26 cellular contexts compared by ENCODE assay signal in the genomic region with DNA sequence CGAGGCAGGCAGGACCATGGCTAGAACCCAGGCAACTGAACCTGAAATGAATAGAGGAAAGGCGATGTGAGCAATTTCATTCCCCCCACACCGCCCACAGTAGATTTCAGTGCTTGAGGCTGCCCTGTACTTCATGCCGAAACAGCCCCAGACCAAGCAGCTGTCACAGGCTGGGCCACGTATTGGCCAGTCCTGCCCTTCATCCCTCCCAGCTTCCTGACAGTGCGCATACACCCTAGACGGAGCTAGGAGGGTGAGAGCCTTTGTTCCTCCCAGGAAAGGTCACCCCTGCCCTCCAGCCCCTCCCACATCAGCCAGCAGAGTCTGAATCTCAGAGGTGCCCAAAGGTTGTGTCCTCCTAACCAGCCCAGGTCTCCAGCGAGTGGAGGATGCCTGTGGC.
"Had no signal": no experiment of that assay in that cellular context is flagged by ENCODE, and none has a peak within 500 bp of the region (broad histone marks: within the 10 kb centered on the region; RNA-seq: fewer than 3 reads in every experiment).

No MANE protein-coding gene starts in this region.

- H3K4me3 Mint-ChIP-seq: activated naive CD4-positive, alpha-beta T cell treated with anti-CD3 and anti-CD28 coated beads, Interleukin-2, amount 10 ng/mL, durations not matched to agents 7 days and 5 days; activated naive CD8-positive, alpha-beta T cell treated with anti-CD3 and anti-CD28 coated beads, Interleukin-2, amount 10 ng/mL, durations not matched to agents 7 days and 5 days; activated T-cell treated with anti-CD3 and anti-CD28 coated beads, Interleukin-2, amount 50 U/mL, for 24 hours; central memory CD8-positive, alpha-beta T cell; dendritic cell treated with granulocyte-macrophage colony-stimulating factor and Interleukin-4, amounts not matched to agents 40 ng/mL and 50 ng/mL, for 4 days; naive thymus-derived CD8-positive, alpha-beta T cell; stimulated activated memory B cell treated with anti-CD40 and anti-IgM and Interleukin-4, amounts not matched to agents 10 μg/mL and 1 μg/mL and 100 μg/mL, for 72 hours; stimulated activated naive CD8-positive, alpha-beta T cell treated with anti-CD3 and anti-CD28 coated beads, Interleukin-15, amount 100 ng/mL, for 72 hours; type B pancreatic cell had no signal

- H3K36me3 Mint-ChIP-seq: activated naive CD4-positive, alpha-beta T cell treated with anti-CD3 and anti-CD28 coated beads, Interleukin-2, amount 10 ng/mL, durations not matched to agents 7 days and 5 days; activated naive CD8-positive, alpha-beta T cell treated with anti-CD3 and anti-CD28 coated beads, Interleukin-2, amount 10 ng/mL, durations not matched to agents 7 days and 5 days; stimulated activated memory B cell treated with anti-CD40 and anti-IgM and Interleukin-4, amounts not matched to agents 10 μg/mL and 1 μg/mL and 100 μg/mL, for 72 hours had no signal

- H3K27me3 ChIP-seq: esophagus muscularis mucosa, foreskin keratinocyte, hepatocyte, sigmoid colon, uterus had no signal

- DNase-seq: activated CD4-positive, alpha-beta T cell treated with anti-CD3 and anti-CD28 coated beads for 48 hours; activated CD4-positive, alpha-beta T cell treated with anti-CD3 and anti-CD28 coated beads, Interleukin-2, amount 50 U/mL, for 48 hours; activated CD4-positive, CD25-positive, alpha-beta regulatory T cell; activated CD8-positive, alpha-beta memory T cell treated with anti-CD3 and anti-CD28 coated beads for 24 hours; activated gamma-delta T cell; activated naive CD4-positive, alpha-beta T cell treated with anti-CD3 and anti-CD28 coated beads, Interleukin-2, amount 10 ng/mL, durations not matched to agents 7 days and 5 days; activated naive CD8-positive, alpha-beta T cell treated with anti-CD3 and anti-CD28 coated beads, Interleukin-2, amount 10 ng/mL, durations not matched to agents 7 days and 5 days; activated T-cell treated with anti-CD3 and anti-CD28 coated beads, Interleukin-2, amount 50 U/mL, for 24 hours; foreskin keratinocyte; islet precursor cell; lower lobe of right lung; mesenchymal stem cell; naive thymus-derived CD8-positive, alpha-beta T cell; sigmoid colon; small intestine; stimulated activated CD4-positive, alpha-beta T cell treated with anti-CD3 and anti-CD28 coated beads, Interleukin-1b, Interleukin-23, amount 100 ng/mL, for 48 hours; stimulated activated CD4-positive, alpha-beta T cell treated with anti-CD3 and anti-CD28 coated beads, Interleukin-4, amount 100 ng/mL, for 4 hours; stimulated activated CD8-positive, alpha-beta memory T cell treated with anti-CD3 and anti-CD28 coated beads, Interleukin-4, amount 100 ng/mL, for 48 hours; stimulated activated naive CD8-positive, alpha-beta T cell treated with anti-CD3 and anti-CD28 coated beads, Interleukin-15, amount 100 ng/mL, for 72 hours; uterus had no signal

- H3K36me3 ChIP-seq: uterus had no signal

- H3K4me2 ChIP-seq: hepatocyte had no signal

- H3K27me3 Mint-ChIP-seq: activated naive CD4-positive, alpha-beta T cell treated with anti-CD3 and anti-CD28 coated beads, Interleukin-2, amount 10 ng/mL, durations not matched to agents 7 days and 5 days; activated naive CD8-positive, alpha-beta T cell treated with anti-CD3 and anti-CD28 coated beads, Interleukin-2, amount 10 ng/mL, durations not matched to agents 7 days and 5 days; activated T-cell treated with anti-CD3 and anti-CD28 coated beads, Interleukin-2, amount 50 U/mL, for 24 hours; central memory CD8-positive, alpha-beta T cell; dendritic cell treated with granulocyte-macrophage colony-stimulating factor and Interleukin-4, amounts not matched to agents 40 ng/mL and 50 ng/mL, for 4 days; naive thymus-derived CD8-positive, alpha-beta T cell; stimulated activated naive CD8-positive, alpha-beta T cell treated with anti-CD3 and anti-CD28 coated beads, Interleukin-15, amount 100 ng/mL, for 72 hours; type B pancreatic cell had no signal

- ATAC-seq: foreskin keratinocyte; lower lobe of right lung; naive thymus-derived CD8-positive, alpha-beta T cell; stimulated activated memory B cell treated with anti-CD40 and anti-IgM and Interleukin-4, amounts not matched to agents 10 μg/mL and 1 μg/mL and 100 μg/mL, for 72 hours; stimulated activated naive CD8-positive, alpha-beta T cell treated with anti-CD3 and anti-CD28 coated beads, Interleukin-15, amount 100 ng/mL, for 72 hours had no signal

- H3K4me1 ChIP-seq: foreskin keratinocyte had no signal

- H3K27ac Mint-ChIP-seq: activated naive CD4-positive, alpha-beta T cell treated with anti-CD3 and anti-CD28 coated beads, Interleukin-2, amount 10 ng/mL, durations not matched to agents 7 days and 5 days; activated naive CD8-positive, alpha-beta T cell treated with anti-CD3 and anti-CD28 coated beads, Interleukin-2, amount 10 ng/mL, durations not matched to agents 7 days and 5 days; activated T-cell treated with anti-CD3 and anti-CD28 coated beads, Interleukin-2, amount 50 U/mL, for 24 hours; dendritic cell treated with granulocyte-macrophage colony-stimulating factor and Interleukin-4, amounts not matched to agents 40 ng/mL and 50 ng/mL, for 4 days; stimulated activated memory B cell treated with anti-CD40 and anti-IgM and Interleukin-4, amounts not matched to agents 10 μg/mL and 1 μg/mL and 100 μg/mL, for 72 hours had no signal

- H3K27ac ChIP-seq: foreskin keratinocyte, hepatocyte, lower lobe of right lung had no signal

- H3K4me3 ChIP-seq: esophagus muscularis mucosa, hepatocyte, lower lobe of right lung, sigmoid colon, uterus had no signal

- H3K4me1 Mint-ChIP-seq: activated naive CD4-positive, alpha-beta T cell treated with anti-CD3 and anti-CD28 coated beads, Interleukin-2, amount 10 ng/mL, durations not matched to agents 7 days and 5 days; central memory CD8-positive, alpha-beta T cell; stimulated activated naive CD8-positive, alpha-beta T cell treated with anti-CD3 and anti-CD28 coated beads, Interleukin-15, amount 100 ng/mL, for 72 hours had no signal

- H3K9me3 Mint-ChIP-seq: activated naive CD4-positive, alpha-beta T cell treated with anti-CD3 and anti-CD28 coated beads, Interleukin-2, amount 10 ng/mL, durations not matched to agents 7 days and 5 days; activated naive CD8-positive, alpha-beta T cell treated with anti-CD3 and anti-CD28 coated beads, Interleukin-2, amount 10 ng/mL, durations not matched to agents 7 days and 5 days; activated T-cell treated with anti-CD3 and anti-CD28 coated beads, Interleukin-2, amount 50 U/mL, for 24 hours; central memory CD8-positive, alpha-beta T cell; dendritic cell treated with granulocyte-macrophage colony-stimulating factor and Interleukin-4, amounts not matched to agents 40 ng/mL and 50 ng/mL, for 4 days; naive thymus-derived CD8-positive, alpha-beta T cell; stimulated activated memory B cell treated with anti-CD40 and anti-IgM and Interleukin-4, amounts not matched to agents 10 μg/mL and 1 μg/mL and 100 μg/mL, for 72 hours; stimulated activated naive CD8-positive, alpha-beta T cell treated with anti-CD3 and anti-CD28 coated beads, Interleukin-15, amount 100 ng/mL, for 72 hours; type B pancreatic cell had no signal

- H3K9me3 ChIP-seq: esophagus muscularis mucosa, lower lobe of right lung, sigmoid colon, uterus had no signal
